Comparison of ENCODE assay signal across 8 cellular contexts in the genomic region with DNA sequence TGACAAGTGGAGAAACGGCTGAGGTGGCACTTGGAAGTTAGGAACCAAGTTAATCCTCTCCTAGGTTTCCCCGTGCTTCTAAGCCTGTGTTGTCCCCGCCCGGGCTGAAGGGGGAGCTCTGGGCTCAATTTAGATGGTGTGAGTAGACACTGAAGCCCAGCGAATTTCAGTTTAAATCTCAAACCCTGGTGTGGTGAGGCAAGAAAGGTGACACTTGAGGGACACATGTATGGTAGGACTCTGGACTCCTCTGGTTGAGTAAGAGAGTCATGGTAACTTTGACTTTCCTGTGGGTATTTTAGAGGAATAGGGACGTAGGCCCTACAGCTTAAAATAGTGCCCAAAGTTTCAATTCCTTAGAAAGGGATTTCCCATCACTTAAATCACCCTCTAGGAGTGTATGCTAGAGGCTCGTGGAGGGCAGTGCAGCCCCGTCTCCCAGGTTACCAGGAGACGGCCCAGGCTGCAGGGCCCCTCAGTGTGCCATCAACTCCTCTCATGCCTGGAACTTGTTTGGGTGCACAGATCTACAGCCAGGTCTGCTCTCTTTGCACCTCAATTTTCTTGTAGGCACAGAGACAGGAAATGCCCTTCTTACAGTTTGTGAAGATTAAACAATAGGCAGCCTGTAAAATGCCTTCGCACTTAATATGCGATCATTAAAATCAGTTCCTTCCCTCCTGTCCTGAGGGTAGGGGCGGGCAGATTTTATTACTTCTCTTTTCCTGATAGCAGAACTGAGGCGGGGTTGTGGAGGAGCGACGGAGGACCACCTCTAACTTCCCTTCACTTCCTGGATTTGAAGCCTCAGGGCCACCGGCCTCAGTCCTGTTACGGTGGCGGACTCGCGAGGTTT. TPM values are rescaled to one million over a fixed set of nuclear protein-coding genes. Genes with fewer than 3 reads are reported as not detected.
A peak's percentile ranks its signal among the peaks of the same experiment; 100 is the strongest.
DNase-seq lines count a peak whose midpoint lies in the region; ATAC-seq and TF ChIP-seq lines count a peak whose summit lies in the region.

No MANE protein-coding gene starts in this region.

- H3K4me3 ChIP-seq in foreskin fibroblast (ENCODE audit: low read depth in 1 of 2, low read length in 2 of 2) (no peak overlapping the region), neuronal stem cell (ENCODE audit: low read length in 2 of 2) (peak overlapping the region in 1 of 2 donors; percentile 1)

- no peak overlapping the region for H2BK15ac ChIP-seq in neuronal stem cell (ENCODE audit: low read length)

- H3K27me3 Mint-ChIP-seq in CD4-positive, alpha-beta T cell, result peaks cover 97% of the 10 kb centered on the region
- H3K27me3 Mint-ChIP-seq in activated B cell treated with CpG ODN at 0.5 μM for 24 hours, result peaks cover 76% of the 10 kb centered on the region

- no peak overlapping the region for H2BK5ac ChIP-seq in neuronal stem cell (ENCODE audit: low read length)

- POLR2A ChIA-PET in CD4-positive, alpha-beta T cell (lab: Charles Lee), result no interaction called here
- POLR2A ChIA-PET in activated B cell treated with CpG ODN at 0.5 μM for 24 hours (lab: Charles Lee), result no interaction called here

- no peak overlapping the region for H2AK5ac ChIP-seq in neuronal stem cell (ENCODE audit: low read depth, low read length)

- H3K27ac Mint-ChIP-seq in CD4-positive, alpha-beta T cell, result no peak overlapping the region
- H3K27ac Mint-ChIP-seq in activated B cell treated with CpG ODN at 0.5 μM for 24 hours, result no peak overlapping the region

- peak overlapping the region; percentile 87 for H2AFZ ChIP-seq in neuronal stem cell (ENCODE audit: low read length)

- H3K27me3 ChIP-seq in CD4-positive, alpha-beta T cell (ENCODE audit: control insufficient read depth, insufficient read depth, low read length), result peaks cover 99% of the 10 kb centered on the region
- peaks cover 56 to 99% (median 99%) of the 10 kb centered on the region in 3 experiments for H3K27me3 ChIP-seq in neuronal stem cell (ENCODE audit: control insufficient read depth in 3 of 3, insufficient read depth in 3 of 3, low read depth in 1 of 3, low read length in 3 of 3)

- H3K36me3 Mint-ChIP-seq in CD4-positive, alpha-beta T cell (ENCODE audit: low read depth), result no peaks in the 10 kb centered on the region
- H3K36me3 Mint-ChIP-seq in activated B cell treated with CpG ODN at 0.5 μM for 24 hours (ENCODE audit: low read depth), result no peaks in the 10 kb centered on the region

- H3K14ac ChIP-seq in neuronal stem cell (ENCODE audit: low read length), result no peak overlapping the region

- no peak overlapping the region for H3K23ac ChIP-seq in neuronal stem cell (ENCODE audit: low read depth, low read length, poor library complexity)

- H2BK12ac ChIP-seq in neuronal stem cell (ENCODE audit: low read length), result no peak overlapping the region

- intact Hi-C loops in CD4-positive, alpha-beta T cell (cut with DNase I, micrococcal nuclease), result loop anchor here (10.0 kb wide), 2 partner anchors 649 to 809 kb away; no protein-coding TSS in a partner anchor
- intact Hi-C loops in activated B cell treated with CpG ODN at 0.5 μM for 24 hours (cut with micrococcal nuclease), result loop anchor here (1.0 to 10.0 kb wide), 6 partner anchors 134 to 811 kb away; a partner anchor contains a TSS

- H3K36me3 ChIP-seq in neuronal stem cell (replicated peaks in 1 of 2; ENCODE audit: control insufficient read depth in 2 of 2, insufficient read depth in 2 of 2, low read length in 2 of 2), result no peaks in the 10 kb centered on the region

- H3K4me1 ChIP-seq in neuronal stem cell (ENCODE audit: control insufficient read depth in 2 of 2, insufficient read depth in 1 of 2, low read depth in 1 of 2, low read length in 2 of 2), result peaks cover 0 to 8% of the 10 kb centered on the region in 2 donors

- DNase-seq in CD4-positive, alpha-beta T cell, result peak in 3 of 10 experiments; percentile 19 to 23 (median 23)
- peak; percentile 91 for DNase-seq in MV-4-11 (lab: John Stamatoyannopoulos, UW)
- no peak for DNase-seq in activated B cell treated with CpG ODN at 0.5 μM for 24 hours
- peak; percentile 44 to 81 for DNase-seq in foreskin fibroblast
- DNase-seq in neuronal stem cell (ENCODE audit: low spot score), result no peak
- DNase-seq in effector CD8-positive, alpha-beta T cell (lab: John Stamatoyannopoulos, UW), result no peak

- CTCF ChIA-PET in CD4-positive, alpha-beta T cell (lab: Charles Lee), result interaction anchor here (1.0 kb wide), 1 partner anchor 25 kb away, joined by 3 read pairs; no protein-coding TSS in a partner anchor
- CTCF ChIA-PET in activated B cell treated with CpG ODN at 0.5 μM for 24 hours (lab: Charles Lee), result interaction anchor here (0.9 to 1.0 kb wide), 3 partner anchors 12 to 614 kb away, joined by 3 to 6 read pairs (median 3); no protein-coding TSS in a partner anchor

- no peak for TF ChIP-seq CTCF in CD4-positive, alpha-beta T cell (IDR thresholded peaks at IDR 0.05)
- TF ChIP-seq CTCF in activated B cell treated with CpG ODN at 0.5 μM for 24 hours (IDR thresholded peaks at IDR 0.05), result no peak
- peak; percentile 85 for TF ChIP-seq CTCF in foreskin fibroblast (IDR thresholded peaks at IDR 0.05; ENCODE audit: low read depth, low read length)

- ATAC-seq in CD4-positive, alpha-beta T cell (ENCODE audit: poor library complexity), result peak; percentile 48
- ATAC-seq in GM18511 (IDR thresholded peaks at IDR 0.05; ENCODE audit: unreplicated experiment), result peak; percentile 71
- peak; percentile 85 for ATAC-seq in HG02798 (IDR thresholded peaks at IDR 0.05; ENCODE audit: poor library complexity, unreplicated experiment)
- peak; percentile 53 for ATAC-seq in activated B cell treated with CpG ODN at 0.5 μM for 24 hours (ENCODE audit: low read depth)

- peak overlapping the region; percentile 20 for H3K4me3 Mint-ChIP-seq in CD4-positive, alpha-beta T cell
- peak overlapping the region; percentile 70 for H3K4me3 Mint-ChIP-seq in activated B cell treated with CpG ODN at 0.5 μM for 24 hours

- no CpG with 5 or more reads among the region's 20 CpGs for WGBS in neuronal stem cell (ENCODE audit: extremely low coverage in 2 of 2, insufficient read length in 2 of 2, insufficient replicate concordance in 1 of 2), 2 donors

- H3K9me3 Mint-ChIP-seq in CD4-positive, alpha-beta T cell, result no peaks in the 10 kb centered on the region
- no peaks in the 10 kb centered on the region for H3K9me3 Mint-ChIP-seq in activated B cell treated with CpG ODN at 0.5 μM for 24 hours

- H4K8ac ChIP-seq in neuronal stem cell (ENCODE audit: low read depth, low read length), result no peak overlapping the region

- H4K91ac ChIP-seq in neuronal stem cell (ENCODE audit: low read depth, low read length, poor library complexity), result no peak overlapping the region

- H3K9me3 ChIP-seq in CD4-positive, alpha-beta T cell (ENCODE audit: control insufficient read depth, low read length), result peaks cover 5% of the 10 kb centered on the region
- peaks cover 11 to 37% of the 10 kb centered on the region in 2 donors for H3K9me3 ChIP-seq in neuronal stem cell (replicated peaks in 1 of 2; ENCODE audit: control insufficient read depth in 2 of 2, insufficient read depth in 1 of 2, low read depth in 1 of 2, low read length in 2 of 2)

- peaks cover 53% of the 10 kb centered on the region for H3K4me1 Mint-ChIP-seq in CD4-positive, alpha-beta T cell (ENCODE audit: low read depth)
- peaks cover 47% of the 10 kb centered on the region for H3K4me1 Mint-ChIP-seq in activated B cell treated with CpG ODN at 0.5 μM for 24 hours

- H2BK120ac ChIP-seq in neuronal stem cell (ENCODE audit: low read depth, low read length), result no peak overlapping the region

- H3K9ac ChIP-seq in neuronal stem cell (ENCODE audit: low read depth, low read length, poor library complexity), result no peak overlapping the region

- no peak overlapping the region for H3K4ac ChIP-seq in neuronal stem cell (ENCODE audit: low read length)

- peak overlapping the region; percentile 46 for H3K4me2 ChIP-seq in neuronal stem cell (ENCODE audit: insufficient read depth, low read length, poor library complexity, severe bottlenecking)

- no peaks in the 10 kb centered on the region for H3K79me1 ChIP-seq in neuronal stem cell (ENCODE audit: low read depth, low read length)

- no peak overlapping the region for H3K18ac ChIP-seq in neuronal stem cell (ENCODE audit: low read length)

- no peak overlapping the region for H3K27ac ChIP-seq in CD4-positive, alpha-beta T cell (ENCODE audit: low read depth, low read length)
- H3K27ac ChIP-seq in neuronal stem cell (replicated peaks; ENCODE audit: low read length), result no peak overlapping the region

RNA-seq across cellular contexts. Expression of a gene that starts 23.9 kb away (rescaled TPM):
- not detected for total RNA-seq in CD4-positive, alpha-beta T cell
- not detected in 2 replicates for total RNA-seq in activated B cell treated with CpG ODN at 0.5 μM for 24 hours
- 0.06 TPM for polyA plus RNA-seq in neuronal stem cell (2013, experiment 1 of 2)
- 0.12 TPM for polyA plus RNA-seq in neuronal stem cell (2013, experiment 2 of 2)

Comparison
In these comparisons a context has a peak if more than half of its experiments do, and no peak if none do; other contexts are left out.
1. DNase-seq: peak in MV-4-11 (single experiment) and foreskin fibroblast (2 of 2); none in activated B cell treated with CpG ODN at 0.5 μM for 24 hours (single experiment), neuronal stem cell (single experiment) and effector CD8-positive, alpha-beta T cell (single experiment).
2. Peak in every context shown above with its lines, with median percentiles within 50 percentile points of each other: ATAC-seq.